In genomic region chrX:123339201-123339905, GRCh38 we compare ENCODE assay signal across 13 cellular contexts.
A peak's percentile ranks its signal among the peaks of the same experiment; 100 is the strongest.
DNase-seq lines count a peak whose midpoint lies in the region; ATAC-seq and TF ChIP-seq lines count a peak whose summit lies in the region.
"Had no signal": no experiment of that assay in that cellular context is flagged by ENCODE, and none has a peak within 500 bp of the region (broad histone marks: within the 10 kb centered on the region; RNA-seq: fewer than 3 reads in every experiment).

No MANE protein-coding gene starts in this region.

- no peak overlapping the region for H3K4me3 ChIP-seq in fibroblast of villous mesenchyme (ENCODE audit: low read depth, low read length)
- H3K4me3 ChIP-seq: neural progenitor cell had no signal

- TF ChIP-seq CTCF in fibroblast of villous mesenchyme (IDR thresholded peaks at IDR 0.05; ENCODE audit: insufficient read depth, low read depth, low read length): no peak

- peak; percentile 66 for ATAC-seq in GM21619 (IDR thresholded peaks at IDR 0.05; ENCODE audit: unreplicated experiment)
- ATAC-seq: left ventricle myocardium superior, Panc1 had no signal

- peak; percentile 58 for DNase-seq in EL
- peak; percentile 40 for DNase-seq in LHCN-M2 (ENCODE audit: low read depth)
- peak; percentile 40 for DNase-seq in fibroblast of villous mesenchyme (ENCODE audit: low read depth)
- DNase-seq in NCI-H1436 (lab: John Stamatoyannopoulos, UW): no peak
- no peak for DNase-seq in SW 1271 (lab: John Stamatoyannopoulos, UW)
- no peak for DNase-seq in NCI-H2196 (lab: John Stamatoyannopoulos, UW; ENCODE audit: unreplicated experiment)
- DNase-seq in stimulated activated CD8-positive, alpha-beta memory T cell treated with anti-CD3 and anti-CD28 coated beads, Interleukin-4, amount 100 ng/mL, for 48 hours: no peak
- DNase-seq: glutamatergic neuron, left ventricle myocardium superior, T-helper 9 cell had no signal

Comparison
In these comparisons a context has a peak if more than half of its experiments do, and no peak if none do; other contexts are left out.
1. DNase-seq: peak in EL (single experiment), LHCN-M2 (single experiment) and fibroblast of villous mesenchyme (single experiment); none in NCI-H1436 (single experiment), SW 1271 (0 of 2), NCI-H2196 (single experiment) and stimulated activated CD8-positive, alpha-beta memory T cell treated with anti-CD3 and anti-CD28 coated beads, Interleukin-4, amount 100 ng/mL, for 48 hours (single experiment).